15 cellular contexts compared by ENCODE assay signal in the genomic region with DNA sequence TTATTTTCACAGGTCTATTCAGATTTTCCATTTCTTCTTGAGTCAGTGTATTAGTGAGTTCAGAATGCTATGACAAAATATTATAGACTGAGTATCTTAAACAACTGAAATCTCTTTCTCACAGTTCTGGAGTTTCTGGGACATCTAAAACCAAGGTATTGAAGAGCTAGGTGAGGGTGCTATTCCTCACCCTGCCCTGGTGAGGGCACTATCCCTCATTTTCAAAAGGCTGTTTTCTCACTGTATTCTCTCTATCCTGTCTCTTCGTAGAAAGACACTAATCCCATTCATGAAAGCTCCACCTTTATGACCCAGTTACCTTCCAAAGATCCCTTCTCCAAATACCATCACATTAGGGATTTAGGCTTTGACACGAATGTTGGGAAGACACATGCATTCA.
DNase-seq lines count a peak whose midpoint lies in the region; ATAC-seq and TF ChIP-seq lines count a peak whose summit lies in the region.
"Had no signal": no experiment of that assay in that cellular context is flagged by ENCODE, and none has a peak within 500 bp of the region (broad histone marks: within the 10 kb centered on the region; RNA-seq: fewer than 3 reads in every experiment).

No MANE protein-coding gene starts in this region.

- no peaks in the 10 kb centered on the region for H4K20me1 ChIP-seq in GM23338 (replicated peaks; ENCODE audit: insufficient read depth)
- no peaks in the 10 kb centered on the region for H4K20me1 ChIP-seq in OCI-LY3 (ENCODE audit: insufficient read depth, low read length)

- H3K27ac ChIP-seq in GM23338 (ENCODE audit: low read depth) (no peak overlapping the region), OCI-LY3 (ENCODE audit: low read length) (no peak overlapping the region), aorta (ENCODE audit: low read depth in 1 of 2, low read length in 2 of 2) (no peak overlapping the region)
- H3K27ac ChIP-seq: esophagus muscularis mucosa, SK-N-MC had no signal

- H3K4me1 Mint-ChIP-seq in GM23338 (no peaks in the 10 kb centered on the region), glutamatergic neuron (ENCODE audit: low read depth, unreplicated experiment) (no peaks in the 10 kb centered on the region)
- no peaks in the 10 kb centered on the region for H3K4me1 Mint-ChIP-seq in activated naive CD4-positive, alpha-beta T cell treated with anti-CD3 and anti-CD28 coated beads for 36 hours (ENCODE audit: low read depth)

- WGBS in aorta, 2 donors, result 77 to 85% methylated on average over 2 of the region's 2 CpGs

- H3K4me3 Mint-ChIP-seq in GM23338, result no peak overlapping the region
- no peak overlapping the region for H3K4me3 Mint-ChIP-seq in glutamatergic neuron (ENCODE audit: unreplicated experiment)
- no peak overlapping the region for H3K4me3 Mint-ChIP-seq in activated naive CD4-positive, alpha-beta T cell treated with anti-CD3 and anti-CD28 coated beads for 36 hours

- H3F3A ChIP-seq in GM23338 (replicated peaks; ENCODE audit: low read depth), result no peaks in the 10 kb centered on the region

- H3K36me3 ChIP-seq in GM23338 (ENCODE audit: insufficient read depth) (no peaks in the 10 kb centered on the region), OCI-LY3 (replicated peaks; ENCODE audit: low read depth, low read length) (no peaks in the 10 kb centered on the region), aorta (ENCODE audit: control insufficient read depth in 1 of 2, insufficient read depth in 2 of 2, low read length in 1 of 2) (no peaks in the 10 kb centered on the region)
- H3K36me3 ChIP-seq: esophagus muscularis mucosa had no signal

- intact Hi-C loops in activated naive CD4-positive, alpha-beta T cell treated with anti-CD3 and anti-CD28 coated beads for 36 hours (cut with micrococcal nuclease), result no loop called here
- intact Hi-C loops in aorta (cut with DNase I), result no loop called here

- no peaks in the 10 kb centered on the region for H3K4me1 ChIP-seq in GM23338 (ENCODE audit: insufficient read depth)
- H3K4me1 ChIP-seq in OCI-LY3 (ENCODE audit: low read length), result no peaks in the 10 kb centered on the region
- H3K4me1 ChIP-seq in aorta (ENCODE audit: control insufficient read depth in 1 of 2, insufficient read depth in 2 of 2, low read length in 2 of 2), result no peaks in the 10 kb centered on the region
- H3K4me1 ChIP-seq: esophagus muscularis mucosa had no signal

- no peaks in the 10 kb centered on the region for H3K9me2 ChIP-seq in GM23338 (ENCODE audit: insufficient read depth)

- H3K27me3 Mint-ChIP-seq in GM23338 (ENCODE audit: insufficient read depth, low read depth, poor library complexity) (peaks cover 2% of the 10 kb centered on the region), glutamatergic neuron (ENCODE audit: unreplicated experiment) (no peaks in the 10 kb centered on the region)
- no peaks in the 10 kb centered on the region for H3K27me3 Mint-ChIP-seq in activated naive CD4-positive, alpha-beta T cell treated with anti-CD3 and anti-CD28 coated beads for 36 hours (ENCODE audit: low read depth)

- ATAC-seq in GM23338, result peak; percentile 74
- no peak for ATAC-seq in GM18907 (IDR thresholded peaks at IDR 0.05; ENCODE audit: unreplicated experiment)
- no peak for ATAC-seq in aorta (ENCODE audit: low FRiP score)

- H3K27ac Mint-ChIP-seq in GM23338 (no peak overlapping the region), glutamatergic neuron (ENCODE audit: unreplicated experiment) (no peak overlapping the region)
- no peak overlapping the region for H3K27ac Mint-ChIP-seq in activated naive CD4-positive, alpha-beta T cell treated with anti-CD3 and anti-CD28 coated beads for 36 hours

- H3K36me3 Mint-ChIP-seq in GM23338 (ENCODE audit: low read depth) (no peaks in the 10 kb centered on the region), glutamatergic neuron (ENCODE audit: unreplicated experiment) (no peaks in the 10 kb centered on the region)
- H3K36me3 Mint-ChIP-seq in activated naive CD4-positive, alpha-beta T cell treated with anti-CD3 and anti-CD28 coated beads for 36 hours (ENCODE audit: low read depth), result no peaks in the 10 kb centered on the region

- H3K4me3 ChIP-seq in GM23338 (no peak overlapping the region), OCI-LY3 (ENCODE audit: low read length) (no peak overlapping the region), aorta (ENCODE audit: low read length in 2 of 2) (no peak overlapping the region)
- H3K4me3 ChIP-seq: esophagus muscularis mucosa, SK-N-MC had no signal

- TF ChIP-seq CTCF in GM23338 (conservative IDR thresholded peaks at IDR 0.05; ENCODE audit: low read depth in 2 of 2), result peak; percentile 70 to 71
- TF ChIP-seq CTCF in OCI-LY3 (IDR thresholded peaks at IDR 0.05; ENCODE audit: low read depth, low read length), result peak; percentile 49
- TF ChIP-seq CTCF in glutamatergic neuron (IDR thresholded peaks at IDR 0.05; ENCODE audit: partially characterized antibody, unreplicated experiment), result peak; percentile 34

- no peak overlapping the region for H3K9ac ChIP-seq in OCI-LY3 (ENCODE audit: low read length)

- H3K4me2 ChIP-seq in GM23338 (no peak overlapping the region), OCI-LY3 (ENCODE audit: low read length) (0 out of 2 replicates have a peak overlapping the region, but pooled peaks have one; percentile 5)

- H3K9me3 ChIP-seq in OCI-LY3 (ENCODE audit: insufficient read depth, low read length), result no peaks in the 10 kb centered on the region
- no peaks in the 10 kb centered on the region for H3K9me3 ChIP-seq in aorta (ENCODE audit: control insufficient read depth, low read length)
- H3K9me3 ChIP-seq: esophagus muscularis mucosa had no signal

- CTCF ChIA-PET in activated naive CD4-positive, alpha-beta T cell treated with anti-CD3 and anti-CD28 coated beads for 36 hours (lab: Charles Lee), result no interaction called here

- DNase-seq in D341Med (ENCODE audit: low spot score), result peak; percentile 16
- peak; percentile 62 for DNase-seq in GM23338 (ENCODE audit: low spot score)
- no peak for DNase-seq in glutamatergic neuron
- DNase-seq in activated naive CD4-positive, alpha-beta T cell treated with anti-CD3 and anti-CD28 coated beads for 36 hours, result no peak
- DNase-seq in MV-4-11 (lab: John Stamatoyannopoulos, UW), result no peak
- no peak for DNase-seq in aorta
- DNase-seq: activated CD4-positive, alpha-beta T cell treated with anti-CD3 and anti-CD28 coated beads for 1 hour; activated effector memory CD4-positive, alpha-beta T cell treated with Interleukin-2 at 50 U/mL for 16 hours; central memory CD4-positive, alpha-beta T cell; kidney; NCI-H1092 had no signal

- peaks cover 3% of the 10 kb centered on the region; the same call in 1 of the 3 replicates for H3K9me3 Mint-ChIP-seq in GM23338
- no peaks in the 10 kb centered on the region for H3K9me3 Mint-ChIP-seq in glutamatergic neuron (ENCODE audit: unreplicated experiment)
- H3K9me3 Mint-ChIP-seq in activated naive CD4-positive, alpha-beta T cell treated with anti-CD3 and anti-CD28 coated beads for 36 hours, result peaks cover 5% of the 10 kb centered on the region

- H3K27me3 ChIP-seq in GM23338 (ENCODE audit: insufficient read depth) (no peaks in the 10 kb centered on the region), OCI-LY3 (ENCODE audit: low read depth, low read length) (no peaks in the 10 kb centered on the region), aorta (ENCODE audit: control insufficient read depth in 1 of 2, insufficient read depth in 2 of 2, low read length in 1 of 2) (no peaks in the 10 kb centered on the region)
- H3K27me3 ChIP-seq: esophagus muscularis mucosa had no signal

- H3K79me2 ChIP-seq in GM23338 (replicated peaks; ENCODE audit: insufficient read depth), result no peaks in the 10 kb centered on the region
- no peaks in the 10 kb centered on the region for H3K79me2 ChIP-seq in OCI-LY3 (ENCODE audit: low read length)

- H2AFZ ChIP-seq in GM23338 (no peak overlapping the region), OCI-LY3 (ENCODE audit: low read depth, low read length) (peak overlapping the region; percentile 69)

TF ChIP-seq in GM23338, 12 proteins besides CTCF, POLR2A, EP300 and RAD21:
- no peak for TF ChIP-seq ZNF114 (CRISPR knock-in tag; IDR thresholded peaks at IDR 0.05)
- TF ChIP-seq EZH2phosphoT487 (IDR thresholded peaks at IDR 0.05; ENCODE audit: unreplicated experiment), result no peak
- no peak for TF ChIP-seq REST (IDR thresholded peaks at IDR 0.05; ENCODE audit: unreplicated experiment)
- no peak for TF ChIP-seq POLR2AphosphoS5 (IDR thresholded peaks at IDR 0.05; ENCODE audit: low read depth)
- TF ChIP-seq EZH2 (IDR thresholded peaks at IDR 0.05; ENCODE audit: low read depth, unreplicated experiment), result no peak
- TF ChIP-seq, protein P1, sequence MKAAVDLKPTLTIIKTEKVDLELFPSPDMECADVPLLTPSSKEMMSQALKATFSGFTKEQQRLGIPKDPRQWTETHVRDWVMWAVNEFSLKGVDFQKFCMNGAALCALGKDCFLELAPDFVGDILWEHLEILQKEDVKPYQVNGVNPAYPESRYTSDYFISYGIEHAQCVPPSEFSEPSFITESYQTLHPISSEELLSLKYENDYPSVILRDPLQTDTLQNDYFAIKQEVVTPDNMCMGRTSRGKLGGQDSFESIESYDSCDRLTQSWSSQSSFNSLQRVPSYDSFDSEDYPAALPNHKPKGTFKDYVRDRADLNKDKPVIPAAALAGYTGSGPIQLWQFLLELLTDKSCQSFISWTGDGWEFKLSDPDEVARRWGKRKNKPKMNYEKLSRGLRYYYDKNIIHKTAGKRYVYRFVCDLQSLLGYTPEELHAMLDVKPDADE (IDR thresholded peaks at IDR 0.05), result no peak
TF ChIP-seq in GM23338: peak in this region for 0.

Comparison
In these comparisons a context has a peak if more than half of its experiments do, and no peak if none do; other contexts are left out.
1. DNase-seq: peak in D341Med (single experiment) and GM23338 (single experiment); none in glutamatergic neuron (single experiment), activated naive CD4-positive, alpha-beta T cell treated with anti-CD3 and anti-CD28 coated beads for 36 hours (single experiment), MV-4-11 (single experiment) and aorta (0 of 2).
2. Peak in every context shown above with its lines, with median percentiles within 50 percentile points of each other: CTCF ChIP-seq.